Comparison of ENCODE assay signal across 8 cellular contexts in the genomic region with DNA sequence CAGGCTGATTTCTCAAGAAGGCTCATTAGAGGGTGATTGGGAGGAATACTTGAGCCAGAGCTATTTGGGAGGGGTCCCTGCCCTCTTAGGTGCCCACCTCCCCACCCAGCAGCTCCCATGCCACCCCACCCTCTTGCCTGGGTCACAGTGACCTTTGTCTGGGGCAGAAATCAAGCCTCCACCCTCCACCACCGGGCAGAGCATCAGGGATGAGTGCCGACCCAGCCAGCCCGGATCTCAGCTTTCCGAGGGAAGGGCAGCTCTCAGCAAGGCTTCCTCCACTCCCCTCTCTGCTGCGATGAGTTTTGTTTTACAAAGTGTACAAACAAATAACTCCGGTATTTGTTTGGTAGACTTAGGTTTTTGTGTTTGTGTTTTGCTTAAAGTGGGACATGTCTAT.
"Had no signal": no experiment of that assay in that cellular context is flagged by ENCODE, and none has a peak within 500 bp of the region (broad histone marks: within the 10 kb centered on the region; RNA-seq: fewer than 3 reads in every experiment).

No MANE protein-coding gene starts in this region.

- H3K9me3 ChIP-seq: HAP-1 had no signal

- H3K27ac ChIP-seq: GM23248 had no signal

- H3K27ac Mint-ChIP-seq: HFFc6 had no signal

- H3K36me3 ChIP-seq: HAP-1 had no signal

- H3K4me3 ChIP-seq: GM23248, HAP-1, K562 had no signal

- ATAC-seq: HCT116, K562 had no signal

- DNase-seq: GM23248, GOT3, H7, HFFc6, IMR-90 had no signal

- H3K4me1 ChIP-seq: HAP-1 had no signal

- H3K9me3 Mint-ChIP-seq: HFFc6 had no signal

- H3K4me3 Mint-ChIP-seq: HFFc6 had no signal

- H2AFZ ChIP-seq: GM23248 had no signal
